Comparison of ENCODE assay signal across 15 cellular contexts in genomic region chr6:112576421-112576820, GRCh38.
DNase-seq lines count a peak whose midpoint lies in the region; ATAC-seq and TF ChIP-seq lines count a peak whose summit lies in the region.
"Had no signal": no experiment of that assay in that cellular context is flagged by ENCODE, and none has a peak within 500 bp of the region (broad histone marks: within the 10 kb centered on the region; RNA-seq: fewer than 3 reads in every experiment).

No MANE protein-coding gene starts in this region.

- TF ChIP-seq EP300 in upper lobe of left lung (IDR thresholded peaks at IDR 0.05), result no peak

- no peak overlapping the region for H3K27ac ChIP-seq in upper lobe of left lung
- H3K27ac ChIP-seq: BLaER1 had no signal

- no peak for TF ChIP-seq POLR2A in upper lobe of left lung (IDR thresholded peaks at IDR 0.05)

- H3K4me3 ChIP-seq in astrocyte of the cerebellum (ENCODE audit: low read depth, low read length) (no peak overlapping the region), upper lobe of left lung (no peak overlapping the region)
- H3K4me3 ChIP-seq: BLaER1 had no signal

- DNase-seq in NCI-H345 treated with DMSO at 0.1 percent for 48 hours (lab: John Stamatoyannopoulos, UW; ENCODE audit: unreplicated experiment), result peak; percentile 16
- DNase-seq in NCI-H345 (lab: John Stamatoyannopoulos, UW), result no peak
- peak; percentile 20 for DNase-seq in NCI-H526 treated with DMSO at 0.1 percent for 48 hours (lab: John Stamatoyannopoulos, UW)
- DNase-seq in astrocyte of the cerebellum (ENCODE audit: low read depth), result peak; percentile 83
- peak; percentile 2 for DNase-seq in renal cortical epithelial cell (ENCODE audit: low read depth)
- DNase-seq in stimulated activated CD4-positive, alpha-beta T cell treated with anti-CD3 and anti-CD28 coated beads, Interleukin-4, amount 100 ng/mL, for 1 hour, result no peak
- DNase-seq in upper lobe of left lung, result no peak
- DNase-seq in SW 1271 (lab: John Stamatoyannopoulos, UW), result no peak
- DNase-seq: CD8-positive, alpha-beta memory T cell; H7; NCI-H1436; NCI-H2029; NCI-H69; SIG-M5 had no signal

- no peak for ATAC-seq in upper lobe of left lung (ENCODE audit: low FRiP score in 2 of 2)

- H3K4me1 ChIP-seq in upper lobe of left lung, result no peaks in the 10 kb centered on the region

- TF ChIP-seq CTCF in astrocyte of the cerebellum (IDR thresholded peaks at IDR 0.05; ENCODE audit: low read depth, low read length, missing control alignments) (no peak), upper lobe of left lung (IDR thresholded peaks at IDR 0.05) (no peak)

- in situ Hi-C loops in astrocyte of the cerebellum (cut with HindIII; ENCODE audit: low sequenced_read_pairs), result no loop called here

- no peaks in the 10 kb centered on the region for H3K36me3 ChIP-seq in upper lobe of left lung
- H3K36me3 ChIP-seq: BLaER1 had no signal

- no peaks in the 10 kb centered on the region for H3K27me3 ChIP-seq in upper lobe of left lung
- H3K27me3 ChIP-seq: BLaER1 had no signal

- H3K9me3 ChIP-seq in upper lobe of left lung, result no peaks in the 10 kb centered on the region
- H3K9me3 ChIP-seq: BLaER1 had no signal

Comparison
In these comparisons a context has a peak if more than half of its experiments do, and no peak if none do; other contexts are left out.
1. DNase-seq: peak in NCI-H345 treated with DMSO at 0.1 percent for 48 hours (single experiment), NCI-H526 treated with DMSO at 0.1 percent for 48 hours (single experiment), astrocyte of the cerebellum (single experiment) and renal cortical epithelial cell (single experiment); none in NCI-H345 (single experiment), stimulated activated CD4-positive, alpha-beta T cell treated with anti-CD3 and anti-CD28 coated beads, Interleukin-4, amount 100 ng/mL, for 1 hour (single experiment), upper lobe of left lung (0 of 2) and SW 1271 (0 of 2).